Comparison of ENCODE assay signal across 9 cellular contexts in genomic region chr21:45293214-45293725, GRCh38. TPM values are rescaled to one million over a fixed set of nuclear protein-coding genes. Genes with fewer than 3 reads are reported as not detected.
DNase-seq lines count a peak whose midpoint lies in the region; TF ChIP-seq lines count a peak whose summit lies in the region.
"Had no signal": no experiment of that assay in that cellular context is flagged by ENCODE, and none has a peak within 500 bp of the region (broad histone marks: within the 10 kb centered on the region; RNA-seq: fewer than 3 reads in every experiment).

No MANE protein-coding gene starts in this region.

- no peaks in the 10 kb centered on the region for H3K27me3 ChIP-seq in HUES6 (ENCODE audit: control insufficient read depth, insufficient read depth, low read length)
- no peaks in the 10 kb centered on the region for H3K27me3 ChIP-seq in dorsolateral prefrontal cortex
- no peaks in the 10 kb centered on the region for H3K27me3 ChIP-seq in suprapubic skin

- H3K36me3 ChIP-seq in HUES6 (ENCODE audit: control insufficient read depth, insufficient read depth, low read length) (peaks cover 3% of the 10 kb centered on the region; the same call in 1 of the 2 replicates), suprapubic skin (no peaks in the 10 kb centered on the region)

- CTCF ChIA-PET in RWPE1 (lab: Yijun Ruan, JAX): interaction anchor here (0.6 to 1.7 kb wide), 11 partner anchors 39 to 803 kb away, joined by 3 to 8 read pairs (median 4); no protein-coding TSS in a partner anchor

- intact Hi-C loops in dorsolateral prefrontal cortex (cut with DNase I): loop anchor here (2.0 to 5.0 kb wide), 3 partner anchors 14 to 156 kb away; no protein-coding TSS in a partner anchor

- H3K4me3 ChIP-seq in HUES6 (ENCODE audit: low read depth, low read length): no peak overlapping the region
- peak overlapping the region in 2 of 59 donors; percentile 13 to 40 for H3K4me3 ChIP-seq in dorsolateral prefrontal cortex
- H3K4me3 ChIP-seq in suprapubic skin: no peak overlapping the region

- peak in 2 of 10 donors; percentile 30 to 41 for DNase-seq in dorsolateral prefrontal cortex
- DNase-seq in mesenteric fat pad (ENCODE audit: low spot score): peak; percentile 89
- DNase-seq in suprapubic skin (ENCODE audit: low spot score in 2 of 2): peak; percentile 73 to 75
- DNase-seq in NK-92 treated with Interleukin-12 subunit alpha and Interleukin-12 subunit beta, amount 100 ng/mL, for 24 hours (lab: John Stamatoyannopoulos, UW): no peak
- DNase-seq in NAMALWA (ENCODE audit: low spot score): no peak
- DNase-seq in RWPE1 (ENCODE audit: low spot score): no peak
- no peak for DNase-seq in central memory CD4-positive, alpha-beta T cell
- DNase-seq: cortex of kidney had no signal

- no peaks in the 10 kb centered on the region for H3K9me3 ChIP-seq in HUES6 (ENCODE audit: control insufficient read depth, insufficient read depth, low read depth, low read length)
- no peaks in the 10 kb centered on the region for H3K9me3 ChIP-seq in suprapubic skin

- peak overlapping the region; percentile 72; the same call in 1 of the 2 replicates for H3K27ac ChIP-seq in HUES6 (ENCODE audit: low read depth, low read length)
- H3K27ac ChIP-seq in dorsolateral prefrontal cortex: peak overlapping the region in 56 of 59 donors; percentile 26 to 97 (median 79)
- peak overlapping the region; percentile 84 for H3K27ac ChIP-seq in suprapubic skin
- H3K27ac ChIP-seq in RWPE1: no peak overlapping the region

- POLR2A ChIA-PET in RWPE1 (lab: Yijun Ruan, JAX; ENCODE audit: low non-redundant PET): no interaction called here

- TF ChIP-seq CTCF in dorsolateral prefrontal cortex (IDR thresholded peaks at IDR 0.05 in 54 of 56, conservative IDR thresholded peaks at IDR 0.05 in 2 of 56; ENCODE audit: low read depth in 1 of 56, partially characterized antibody in 56 of 56) (no peak), suprapubic skin (IDR thresholded peaks at IDR 0.05) (no peak), RWPE1 (conservative IDR thresholded peaks at IDR 0.05; ENCODE audit: low read depth) (no peak)

- WGBS in suprapubic skin: 82% methylated on average over 11 of the region's 19 CpGs

- no peak for TF ChIP-seq POLR2A in suprapubic skin (IDR thresholded peaks at IDR 0.05)

- H3K4me1 ChIP-seq in HUES6 (ENCODE audit: control insufficient read depth, insufficient read depth, low read length) (peaks cover 43% of the 10 kb centered on the region), suprapubic skin (peaks cover 53% of the 10 kb centered on the region)

- no peak for TF ChIP-seq EP300 in suprapubic skin (IDR thresholded peaks at IDR 0.05)

- peak overlapping the region; percentile 59 for H3K9ac ChIP-seq in HUES6 (ENCODE audit: low read length)

RNA-seq across cellular contexts. Expression of gene POFUT2, which starts 5.6 kb away (rescaled TPM):
- total RNA-seq in dorsolateral prefrontal cortex: 10 to 100 TPM; 13.5 to 37.4 (median 20.5) TPM
- total RNA-seq in mesenteric fat pad: 29.6 TPM
- 10 to 100 TPM; 10.7 to 46.9 (median 20.0) TPM for total RNA-seq in suprapubic skin

Comparison
In these comparisons a context has a peak if more than half of its experiments do, and no peak if none do; other contexts are left out.
1. DNase-seq: peak in mesenteric fat pad (single experiment) and suprapubic skin (2 of 2); none in NK-92 treated with Interleukin-12 subunit alpha and Interleukin-12 subunit beta, amount 100 ng/mL, for 24 hours (single experiment), NAMALWA (single experiment), RWPE1 (single experiment) and central memory CD4-positive, alpha-beta T cell (single experiment).